In genomic region chr18:67730884-67731283, GRCh38 we compare ENCODE assay signal across 14 cellular contexts.
A peak's percentile ranks its signal among the peaks of the same experiment; 100 is the strongest.
DNase-seq lines count a peak whose midpoint lies in the region; ATAC-seq and TF ChIP-seq lines count a peak whose summit lies in the region.
"Had no signal": no experiment of that assay in that cellular context is flagged by ENCODE, and none has a peak within 500 bp of the region (broad histone marks: within the 10 kb centered on the region; RNA-seq: fewer than 3 reads in every experiment).

No MANE protein-coding gene starts in this region.

- H3K79me2 ChIP-seq in PC-3 (ENCODE audit: low read length) = no peaks in the 10 kb centered on the region

- H4K20me1 ChIP-seq in PC-3 (ENCODE audit: low read length) = no peaks in the 10 kb centered on the region

- peaks cover 6% of the 10 kb centered on the region for H3F3A ChIP-seq in PC-3 (ENCODE audit: low read length, unreplicated experiment)

- no peak overlapping the region for H3K4me3 ChIP-seq in BJ (ENCODE audit: low read depth, low read length)
- peak overlapping the region; percentile 27; the same call in 1 of the 2 replicates for H3K4me3 ChIP-seq in PC-3 (ENCODE audit: low read length)

- peaks cover 47% of the 10 kb centered on the region for H3K4me1 ChIP-seq in PC-3 (ENCODE audit: insufficient read depth, low read length)

- no peak overlapping the region for H2AFZ ChIP-seq in PC-3 (ENCODE audit: low read length)

- no peaks in the 10 kb centered on the region for H3K27me3 ChIP-seq in BJ (ENCODE audit: control insufficient read depth, insufficient read depth, low read length)
- no peaks in the 10 kb centered on the region for H3K27me3 ChIP-seq in PC-3 (ENCODE audit: low read length)

- H3K9ac ChIP-seq in PC-3 (ENCODE audit: low read length) = peak overlapping the region; percentile 61

- ATAC-seq in PC-3 = peak; percentile 90
- no peak for ATAC-seq in HG03108 (IDR thresholded peaks at IDR 0.05; ENCODE audit: unreplicated experiment)
- ATAC-seq: right cardiac atrium had no signal

- peak overlapping the region; percentile 94 for H3K27ac ChIP-seq in PC-3 (ENCODE audit: low read length)

- H3K9me3 ChIP-seq in PC-3 (ENCODE audit: low read length) = no peaks in the 10 kb centered on the region

- DNase-seq in BJ (ENCODE audit: low read depth) = peak; percentile 53
- DNase-seq in PC-3 = peak; percentile 94
- peak; percentile 51 for DNase-seq in dermis blood vessel endothelial cell
- DNase-seq in myocyte (ENCODE audit: low read depth) = peak; percentile 34
- DNase-seq in HEK293T (ENCODE audit: extremely low spot score) = no peak
- DNase-seq in NCI-H146 treated with DMSO at 0.1 percent for 48 hours (lab: John Stamatoyannopoulos, UW; ENCODE audit: unreplicated experiment) = no peak
- no peak for DNase-seq in activated CD4-positive, CD25-positive, alpha-beta regulatory T cell (lab: John Stamatoyannopoulos, UW)
- DNase-seq: activated CD4-positive, alpha-beta memory T cell treated with anti-CD3 and anti-CD28 coated beads for 36 hours; activated effector memory CD4-positive, alpha-beta T cell treated with anti-CD3 and anti-CD28 coated beads, Interleukin-2, amount 50 U/mL, for 16 hours; caudate nucleus; CD8-positive, alpha-beta memory T cell; NCI-H2227 treated with DMSO at 0.1 percent for 48 hours; right cardiac atrium had no signal

- no peak for TF ChIP-seq CTCF in BJ (IDR thresholded peaks at IDR 0.05; ENCODE audit: insufficient read depth, low read depth, low read length)
- TF ChIP-seq CTCF in PC-3 (conservative IDR thresholded peaks at IDR 0.05; ENCODE audit: low read depth, low read length) = no peak

- POLR2A ChIA-PET in BJ (lab: Charles Lee) (no interaction called here), PC-3 (lab: Charles Lee; ENCODE audit: unreplicated experiment) (no interaction called here), HEK293T (lab: Yijun Ruan, JAX) (no interaction called here)

- CTCF ChIA-PET in BJ (lab: Yijun Ruan, JAX) = no interaction called here
- CTCF ChIA-PET in PC-3 (lab: Charles Lee) = no interaction called here
- CTCF ChIA-PET in HEK293T (lab: Yijun Ruan, JAX) = no interaction called here

- no TSS peak for BruUV-seq in PC-3 (replicated peaks; lab: Mats Ljungman, UMichigan)

- H3K36me3 ChIP-seq in BJ (ENCODE audit: control insufficient read depth, insufficient read depth, low read length) (no peaks in the 10 kb centered on the region), PC-3 (ENCODE audit: low read depth, low read length) (no peaks in the 10 kb centered on the region)

- intact Hi-C loops in PC-3 (cut with micrococcal nuclease) = loop anchor here (2.0 to 5.0 kb wide), 5 partner anchors 36 to 214 kb away; partner anchors contain the start of gene DSEL

- H3K4me2 ChIP-seq in PC-3 (ENCODE audit: low read length) = peak overlapping the region; percentile 69

- no peaks in the 10 kb centered on the region for H3K9me2 ChIP-seq in PC-3 (replicated peaks; ENCODE audit: low read length)

TF ChIP-seq in HEK293T, 16 proteins besides CTCF, POLR2A, EP300 and RAD21:
- TF ChIP-seq TARDBP (IDR thresholded peaks at IDR 0.05) (no peak), NFRKB (IDR thresholded peaks at IDR 0.05) (no peak), L3MBTL2 (conservative IDR thresholded peaks at IDR 0.05) (no peak), ZNF384 (IDR thresholded peaks at IDR 0.05) (no peak), ARNT (IDR thresholded peaks at IDR 0.05) (no peak), SUZ12 (IDR thresholded peaks at IDR 0.05) (no peak)

Comparison
In these comparisons a context has a peak if more than half of its experiments do, and no peak if none do; other contexts are left out.
1. DNase-seq: peak in BJ (single experiment), PC-3 (single experiment), dermis blood vessel endothelial cell (single experiment) and myocyte (single experiment); none in HEK293T (single experiment), NCI-H146 treated with DMSO at 0.1 percent for 48 hours (single experiment) and activated CD4-positive, CD25-positive, alpha-beta regulatory T cell (0 of 4).